In the genomic region with DNA sequence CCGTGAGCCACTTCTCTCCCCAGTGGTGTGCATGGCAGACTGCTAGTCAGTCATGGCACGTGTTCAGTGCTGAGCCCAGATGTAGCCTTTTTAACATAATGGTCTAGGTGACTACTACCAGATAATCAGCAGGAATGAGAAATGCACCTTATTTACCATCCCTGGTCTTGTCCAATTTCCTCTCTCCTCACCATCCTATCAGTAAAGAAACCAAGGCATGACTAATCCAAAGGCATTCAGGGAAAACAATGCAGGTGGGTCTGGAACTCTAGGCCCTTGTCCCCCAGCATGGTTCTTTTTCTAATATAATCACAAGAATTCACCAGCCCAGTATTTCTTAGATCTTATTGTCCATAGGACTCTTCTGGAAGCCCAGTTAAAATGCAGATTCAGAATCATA, we compare ENCODE assay signal across 26 cellular contexts. TPM values are rescaled to one million over a fixed set of nuclear protein-coding genes. Genes with fewer than 3 reads are reported as not detected.
A peak's percentile ranks its signal among the peaks of the same experiment; 100 is the strongest.
DNase-seq lines count a peak whose midpoint lies in the region; TF ChIP-seq lines count a peak whose summit lies in the region.
"Had no signal": no experiment of that assay in that cellular context is flagged by ENCODE, and none has a peak within 500 bp of the region (broad histone marks: within the 10 kb centered on the region; RNA-seq: fewer than 3 reads in every experiment).

No MANE protein-coding gene starts in this region.

- peaks cover 14% of the 10 kb centered on the region for H3K27me3 Mint-ChIP-seq in dendritic cell treated with granulocyte-macrophage colony-stimulating factor and Interleukin-4, amounts not matched to agents 40 ng/mL and 50 ng/mL, for 4 days
- peaks cover 5% of the 10 kb centered on the region for H3K27me3 Mint-ChIP-seq in activated T-cell treated with anti-CD3 and anti-CD28 coated beads, Interleukin-2, amount 50 U/mL, for 24 hours
- H3K27me3 Mint-ChIP-seq in activated CD4-positive, alpha-beta memory T cell treated with anti-CD3 and anti-CD28 coated beads, Interleukin-2, amount 10 ng/mL, durations not matched to agents 7 days and 5 days = peaks cover 5% of the 10 kb centered on the region
- H3K27me3 Mint-ChIP-seq: CD4-positive, alpha-beta memory T cell had no signal

- no peaks in the 10 kb centered on the region for H3K79me2 ChIP-seq in PC-9 (ENCODE audit: low read depth)

- POLR2A ChIA-PET in PC-9 (lab: Charles Lee; ENCODE audit: unreplicated experiment) = no interaction called here
- POLR2A ChIA-PET in activated CD4-positive, alpha-beta memory T cell treated with anti-CD3 and anti-CD28 coated beads, Interleukin-2, amount 10 ng/mL, durations not matched to agents 7 days and 5 days (lab: Charles Lee) = interaction anchor here (0.8 to 1.7 kb wide), 2 partner anchors 15 to 37 kb away, joined by 3 to 4 read pairs; a partner anchor contains a TSS

- no peaks in the 10 kb centered on the region for H3K9me3 Mint-ChIP-seq in dendritic cell treated with granulocyte-macrophage colony-stimulating factor and Interleukin-4, amounts not matched to agents 40 ng/mL and 50 ng/mL, for 4 days
- no peaks in the 10 kb centered on the region for H3K9me3 Mint-ChIP-seq in activated T-cell treated with anti-CD3 and anti-CD28 coated beads, Interleukin-2, amount 50 U/mL, for 24 hours
- H3K9me3 Mint-ChIP-seq in activated CD4-positive, alpha-beta memory T cell treated with anti-CD3 and anti-CD28 coated beads, Interleukin-2, amount 10 ng/mL, durations not matched to agents 7 days and 5 days = no peaks in the 10 kb centered on the region
- H3K9me3 Mint-ChIP-seq: CD4-positive, alpha-beta memory T cell; CD8-positive, alpha-beta memory T cell had no signal

- peaks cover 13% of the 10 kb centered on the region for H3K4me1 ChIP-seq in PC-9 (replicated peaks; ENCODE audit: insufficient read depth)
- H3K4me1 ChIP-seq: BE2C, BLaER1 had no signal

- no peaks in the 10 kb centered on the region for H3K27me3 ChIP-seq in PC-9 (ENCODE audit: insufficient read depth, low read depth)
- H3K27me3 ChIP-seq: BE2C, BLaER1 had no signal

- H3K27ac ChIP-seq in PC-9 = no peak overlapping the region
- H3K27ac ChIP-seq: BLaER1 had no signal

- no peak overlapping the region for H2AFZ ChIP-seq in PC-9

- H3K4me1 Mint-ChIP-seq in dendritic cell treated with granulocyte-macrophage colony-stimulating factor and Interleukin-4, amounts not matched to agents 40 ng/mL and 50 ng/mL, for 4 days (ENCODE audit: low read depth) = peaks cover 22% of the 10 kb centered on the region
- H3K4me1 Mint-ChIP-seq in activated T-cell treated with anti-CD3 and anti-CD28 coated beads, Interleukin-2, amount 50 U/mL, for 24 hours (ENCODE audit: low read depth) = no peaks in the 10 kb centered on the region
- no peaks in the 10 kb centered on the region for H3K4me1 Mint-ChIP-seq in activated CD4-positive, alpha-beta memory T cell treated with anti-CD3 and anti-CD28 coated beads, Interleukin-2, amount 10 ng/mL, durations not matched to agents 7 days and 5 days
- H3K4me1 Mint-ChIP-seq: CD4-positive, alpha-beta memory T cell; CD4-positive, CD25-positive, alpha-beta regulatory T cell; CD8-positive, alpha-beta memory T cell had no signal

- no peaks in the 10 kb centered on the region for H3K36me3 ChIP-seq in PC-9 (ENCODE audit: low read depth)
- H3K36me3 ChIP-seq: BE2C had no signal

- no peaks in the 10 kb centered on the region for H3K36me3 Mint-ChIP-seq in dendritic cell treated with granulocyte-macrophage colony-stimulating factor and Interleukin-4, amounts not matched to agents 40 ng/mL and 50 ng/mL, for 4 days (ENCODE audit: low read depth)
- no peaks in the 10 kb centered on the region for H3K36me3 Mint-ChIP-seq in activated T-cell treated with anti-CD3 and anti-CD28 coated beads, Interleukin-2, amount 50 U/mL, for 24 hours (ENCODE audit: low read depth)
- no peaks in the 10 kb centered on the region for H3K36me3 Mint-ChIP-seq in activated CD4-positive, alpha-beta memory T cell treated with anti-CD3 and anti-CD28 coated beads, Interleukin-2, amount 10 ng/mL, durations not matched to agents 7 days and 5 days (ENCODE audit: low read depth)
- H3K36me3 Mint-ChIP-seq: CD14-positive monocyte; CD4-positive, alpha-beta memory T cell; CD4-positive, CD25-positive, alpha-beta regulatory T cell; CD8-positive, alpha-beta memory T cell had no signal

- H3K9me2 ChIP-seq in PC-9 (ENCODE audit: insufficient read depth) = no peaks in the 10 kb centered on the region

- peak overlapping the region; percentile 11; the same call in 1 of the 2 replicates for H3K4me2 ChIP-seq in PC-9
- H3K4me2 ChIP-seq: BLaER1 had no signal

- no peaks in the 10 kb centered on the region for H4K20me1 ChIP-seq in PC-9 (ENCODE audit: insufficient read depth)
- H4K20me1 ChIP-seq: BLaER1 had no signal

- no peak overlapping the region for H3K4me3 ChIP-seq in PC-9
- H3K4me3 ChIP-seq: BLaER1, GM12878 had no signal

- intact Hi-C loops in PC-9 (cut with micrococcal nuclease; ENCODE audit: unreplicated experiment) (no loop called here), posterior vena cava (cut with DNase I) (loop anchor here in 1 of 2 donors (10.0 kb wide), 1 partner anchor 81 kb away; no protein-coding TSS in a partner anchor)
- intact Hi-C loops in dendritic cell treated with granulocyte-macrophage colony-stimulating factor and Interleukin-4, amounts not matched to agents 40 ng/mL and 50 ng/mL, for 4 days (cut with micrococcal nuclease) = no loop called here

- BruUV-seq in PC-9 (replicated peaks; lab: Mats Ljungman, UMichigan) = no TSS peak

- H3F3A ChIP-seq in PC-9 (ENCODE audit: insufficient read depth, low read depth) = peaks cover 12% of the 10 kb centered on the region; the same call in 1 of the 2 replicates

- no peaks in the 10 kb centered on the region for H3K9me3 ChIP-seq in PC-9 (ENCODE audit: insufficient read depth, low read depth)
- H3K9me3 ChIP-seq: BE2C, BLaER1 had no signal

- peak overlapping the region; percentile 48 for H3K27ac Mint-ChIP-seq in dendritic cell treated with granulocyte-macrophage colony-stimulating factor and Interleukin-4, amounts not matched to agents 40 ng/mL and 50 ng/mL, for 4 days
- H3K27ac Mint-ChIP-seq in activated T-cell treated with anti-CD3 and anti-CD28 coated beads, Interleukin-2, amount 50 U/mL, for 24 hours = no peak overlapping the region
- H3K27ac Mint-ChIP-seq in activated CD4-positive, alpha-beta memory T cell treated with anti-CD3 and anti-CD28 coated beads, Interleukin-2, amount 10 ng/mL, durations not matched to agents 7 days and 5 days = no peak overlapping the region
- H3K27ac Mint-ChIP-seq: CD4-positive, CD25-positive, alpha-beta regulatory T cell had no signal

- DNase-seq in PC-9 (no peak), posterior vena cava (ENCODE audit: low spot score) (peak; percentile 54), NCI-H1048 (lab: John Stamatoyannopoulos, UW) (no peak)
- no peak for DNase-seq in activated T-cell treated with anti-CD3 and anti-CD28 coated beads, Interleukin-2, amount 50 U/mL, for 24 hours
- DNase-seq in activated CD4-positive, alpha-beta memory T cell treated with anti-CD3 and anti-CD28 coated beads, Interleukin-2, amount 10 ng/mL, durations not matched to agents 7 days and 5 days = no peak
- DNase-seq: 8988T; ACHN; BE2C; C1 segment of cervical spinal cord; CD4-positive, alpha-beta memory T cell; CD4-positive, CD25-positive, alpha-beta regulatory T cell; CD8-positive, alpha-beta memory T cell; COR-L47; DMS 273 treated with DMSO at 0.1 percent for 48 hours; DMS153; DMS53; DMS79; DND-41; GDM1 had no signal

- CTCF ChIA-PET in PC-9 (lab: Charles Lee) = no interaction called here
- CTCF ChIA-PET in activated CD4-positive, alpha-beta memory T cell treated with anti-CD3 and anti-CD28 coated beads, Interleukin-2, amount 10 ng/mL, durations not matched to agents 7 days and 5 days (lab: Charles Lee) = interaction anchor here (1.1 kb wide), 1 partner anchor 107 kb away, joined by 3 read pairs; no protein-coding TSS in a partner anchor

- TF ChIP-seq CTCF in PC-9 (conservative IDR thresholded peaks at IDR 0.05) = no peak

- H3K4me3 Mint-ChIP-seq in dendritic cell treated with granulocyte-macrophage colony-stimulating factor and Interleukin-4, amounts not matched to agents 40 ng/mL and 50 ng/mL, for 4 days = no peak overlapping the region
- H3K4me3 Mint-ChIP-seq in activated T-cell treated with anti-CD3 and anti-CD28 coated beads, Interleukin-2, amount 50 U/mL, for 24 hours = no peak overlapping the region
- H3K4me3 Mint-ChIP-seq in activated CD4-positive, alpha-beta memory T cell treated with anti-CD3 and anti-CD28 coated beads, Interleukin-2, amount 10 ng/mL, durations not matched to agents 7 days and 5 days = no peak overlapping the region
- H3K4me3 Mint-ChIP-seq: CD14-positive monocyte; CD4-positive, alpha-beta memory T cell; CD8-positive, alpha-beta memory T cell had no signal

RNA-seq across cellular contexts. Expression of a gene that starts 14.6 kb away (rescaled TPM):
- 7.1 and 12.2 TPM in 2 replicates for total RNA-seq in PC-9 (2021)
- total RNA-seq in posterior vena cava = 1 to 10 TPM; 1.1 to 1.2 TPM
- total RNA-seq in activated CD4-positive, alpha-beta memory T cell treated with anti-CD3 and anti-CD28 coated beads, Interleukin-2, amount 10 ng/mL, durations not matched to agents 7 days and 5 days = 1 to 10 TPM; 2.0 to 2.3 TPM
- total RNA-seq: A673, Daoy, G401 had no signal

RNA-seq across cellular contexts. Expression of a gene that starts 14.8 kb away (rescaled TPM):
- 1.2 and 1.5 TPM in 2 replicates for total RNA-seq in PC-9 (2021)
- under 1 TPM; 0.14 to 0.23 TPM for total RNA-seq in posterior vena cava
- total RNA-seq in activated CD4-positive, alpha-beta memory T cell treated with anti-CD3 and anti-CD28 coated beads, Interleukin-2, amount 10 ng/mL, durations not matched to agents 7 days and 5 days = 1 to 10 TPM; 2.8 to 3.2 TPM

RNA-seq across cellular contexts. Expression of a gene that starts 37.1 kb away (rescaled TPM):
- 42.0 and 53.8 TPM in 2 replicates for total RNA-seq in PC-9 (2021)
- total RNA-seq in posterior vena cava = not detected
- 10 to 100 TPM; 71.8 to 81.2 TPM for total RNA-seq in activated CD4-positive, alpha-beta memory T cell treated with anti-CD3 and anti-CD28 coated beads, Interleukin-2, amount 10 ng/mL, durations not matched to agents 7 days and 5 days

RNA-seq across cellular contexts. Expression of a gene that starts 57.4 kb away (rescaled TPM):
- 2.7 and 4.0 TPM in 2 replicates for total RNA-seq in PC-9 (2021)
- under 1 TPM; 0.28 to 0.33 TPM for total RNA-seq in posterior vena cava
- 1 to 10 TPM; 2.3 to 2.6 TPM for total RNA-seq in activated CD4-positive, alpha-beta memory T cell treated with anti-CD3 and anti-CD28 coated beads, Interleukin-2, amount 10 ng/mL, durations not matched to agents 7 days and 5 days
